Comparison of ENCODE assay signal across 1 cellular context in the genomic region with DNA sequence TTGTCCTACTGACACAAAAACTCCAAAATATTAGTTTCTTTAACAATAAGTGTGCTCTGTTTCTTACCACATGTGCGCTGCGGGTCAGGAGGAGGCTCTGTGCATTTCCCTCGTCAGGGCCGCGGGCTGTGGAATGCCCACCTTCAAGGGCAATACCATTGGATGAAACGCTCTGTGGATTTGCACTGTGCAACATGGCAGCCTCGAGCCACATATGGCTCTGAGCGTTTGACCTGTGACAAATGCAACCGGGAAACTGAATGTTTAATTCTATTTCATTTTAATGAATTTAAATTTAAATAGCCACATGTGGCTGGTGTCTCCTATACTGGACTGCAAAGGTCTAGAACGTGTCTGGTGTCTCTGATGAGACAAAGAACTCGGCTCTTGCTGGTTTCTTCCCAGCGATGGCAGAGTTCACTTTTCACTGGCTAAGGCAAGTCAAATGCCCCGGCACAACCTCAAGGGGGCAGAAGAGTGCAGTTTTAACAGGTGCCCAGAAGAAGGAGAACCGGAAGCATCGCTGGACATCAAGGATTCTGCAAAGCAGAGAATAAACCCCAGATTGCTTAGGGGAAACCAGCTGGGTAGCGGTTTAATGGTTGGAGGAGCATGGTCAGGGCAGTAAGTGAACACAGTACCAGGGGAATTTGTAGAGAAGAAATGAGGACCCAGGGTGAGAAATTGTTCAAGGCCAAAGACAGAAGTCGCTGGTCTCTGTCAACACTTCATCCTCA.
TF ChIP-seq lines count a peak whose summit lies in the region.

No MANE protein-coding gene starts in this region.

TF ChIP-seq in HepG2, 621 proteins besides CTCF, POLR2A, EP300 and RAD21 (continued from another document):
- TF ChIP-seq, protein P1, sequence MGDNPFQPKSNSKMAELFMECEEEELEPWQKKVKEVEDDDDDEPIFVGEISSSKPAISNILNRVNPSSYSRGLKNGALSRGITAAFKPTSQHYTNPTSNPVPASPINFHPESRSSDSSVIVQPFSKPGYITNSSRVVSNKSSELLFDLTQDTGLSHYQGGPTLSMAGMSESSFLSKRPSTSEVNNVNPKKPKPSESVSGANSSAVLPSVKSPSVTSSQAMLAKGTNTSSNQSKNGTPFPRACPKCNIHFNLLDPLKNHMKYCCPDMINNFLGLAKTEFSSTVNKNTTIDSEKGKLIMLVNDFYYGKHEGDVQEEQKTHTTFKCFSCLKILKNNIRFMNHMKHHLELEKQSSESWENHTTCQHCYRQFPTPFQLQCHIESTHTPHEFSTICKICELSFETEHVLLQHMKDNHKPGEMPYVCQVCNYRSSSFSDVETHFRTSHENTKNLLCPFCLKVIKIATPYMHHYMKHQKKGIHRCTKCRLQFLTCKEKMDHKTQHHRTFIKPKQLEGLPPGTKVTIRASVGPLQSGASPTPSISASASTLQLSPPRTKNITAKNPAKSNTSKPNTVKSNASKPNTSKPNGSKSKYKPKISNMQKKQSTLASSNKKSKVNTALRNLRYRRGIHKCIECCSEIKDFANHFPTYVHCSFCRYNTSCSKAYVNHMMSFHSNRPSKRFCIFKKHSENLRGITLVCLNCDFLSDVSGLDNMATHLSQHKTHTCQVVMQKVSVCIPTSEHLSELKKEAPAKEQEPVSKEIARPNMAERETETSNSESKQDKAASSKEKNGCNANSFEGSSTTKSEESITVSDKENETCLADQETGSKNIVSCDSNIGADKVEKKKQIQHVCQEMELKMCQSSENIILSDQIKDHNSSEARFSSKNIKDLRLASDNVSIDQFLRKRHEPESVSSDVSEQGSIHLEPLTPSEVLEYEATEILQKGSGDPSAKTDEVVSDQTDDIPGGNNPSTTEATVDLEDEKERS (CRISPR knock-in tag; IDR thresholded peaks at IDR 0.05) = no peak
- no peak for TF ChIP-seq ZNF782 (CRISPR knock-in tag; IDR thresholded peaks at IDR 0.05; ENCODE audit: borderline replicate concordance)
- no peak for TF ChIP-seq ZNF607 (CRISPR knock-in tag; IDR thresholded peaks at IDR 0.05; ENCODE audit: borderline replicate concordance)
